In the genomic region with DNA sequence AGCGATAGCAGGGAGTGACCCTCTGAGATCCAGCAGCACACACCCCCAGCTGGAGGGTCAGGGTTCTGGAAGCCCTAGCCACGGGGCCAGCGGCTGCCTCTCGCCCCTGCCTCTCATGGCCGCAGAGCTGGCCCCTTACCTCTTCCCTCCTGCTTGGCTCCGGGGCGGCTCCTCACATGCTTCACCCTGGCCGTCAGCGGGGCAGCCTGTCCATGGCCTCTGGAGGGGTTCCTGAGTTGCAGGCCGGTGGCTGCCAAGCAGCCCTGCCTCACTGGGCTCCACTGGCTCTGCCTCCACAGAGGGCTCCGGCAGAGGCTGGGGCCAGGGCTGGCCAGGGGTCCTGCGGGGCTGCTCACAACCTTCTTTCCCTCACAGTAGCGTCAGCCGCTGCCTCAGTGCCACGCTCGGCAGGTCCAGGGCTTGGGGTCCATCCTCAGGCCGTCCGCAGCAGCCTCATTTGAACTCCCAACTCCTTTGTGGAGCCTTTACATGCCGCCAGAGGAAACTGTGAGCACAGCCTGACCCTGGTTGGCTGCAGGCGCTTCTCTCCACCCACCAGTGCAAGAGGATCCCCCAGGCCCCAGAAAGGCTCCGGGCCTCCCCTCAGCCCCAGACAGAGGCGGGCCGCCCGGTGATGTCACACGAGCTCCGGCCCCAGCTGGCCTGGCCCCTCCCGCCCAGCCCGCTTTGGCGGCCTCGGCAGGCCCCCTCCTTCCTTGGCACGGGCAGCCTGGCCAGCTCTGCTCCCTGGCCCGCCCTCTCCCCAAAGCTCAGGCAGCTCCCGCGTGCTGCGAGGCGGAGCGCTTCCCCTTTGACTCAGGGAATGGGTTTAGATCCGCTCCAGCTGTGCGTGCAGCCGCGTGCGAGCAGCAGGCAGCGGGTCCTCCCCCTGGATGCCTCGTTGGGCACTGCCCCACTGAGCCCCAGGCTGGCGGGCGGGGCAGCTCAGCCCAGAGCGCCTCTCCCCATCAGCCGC, we compare ENCODE assay signal across 1 cellular context.
TF ChIP-seq lines count a peak whose summit lies in the region.

A gene with protein sequence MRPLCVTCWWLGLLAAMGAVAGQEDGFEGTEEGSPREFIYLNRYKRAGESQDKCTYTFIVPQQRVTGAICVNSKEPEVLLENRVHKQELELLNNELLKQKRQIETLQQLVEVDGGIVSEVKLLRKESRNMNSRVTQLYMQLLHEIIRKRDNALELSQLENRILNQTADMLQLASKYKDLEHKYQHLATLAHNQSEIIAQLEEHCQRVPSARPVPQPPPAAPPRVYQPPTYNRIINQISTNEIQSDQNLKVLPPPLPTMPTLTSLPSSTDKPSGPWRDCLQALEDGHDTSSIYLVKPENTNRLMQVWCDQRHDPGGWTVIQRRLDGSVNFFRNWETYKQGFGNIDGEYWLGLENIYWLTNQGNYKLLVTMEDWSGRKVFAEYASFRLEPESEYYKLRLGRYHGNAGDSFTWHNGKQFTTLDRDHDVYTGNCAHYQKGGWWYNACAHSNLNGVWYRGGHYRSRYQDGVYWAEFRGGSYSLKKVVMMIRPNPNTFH (minus strand): TSS at position 460 of the 976 bp plus-strand sequence. CDS start 13,904 bp downstream, outside the sequence.

TF ChIP-seq in IMR-90, 13 proteins besides CTCF, POLR2A, EP300 and RAD21:
- TF ChIP-seq, protein P1, sequence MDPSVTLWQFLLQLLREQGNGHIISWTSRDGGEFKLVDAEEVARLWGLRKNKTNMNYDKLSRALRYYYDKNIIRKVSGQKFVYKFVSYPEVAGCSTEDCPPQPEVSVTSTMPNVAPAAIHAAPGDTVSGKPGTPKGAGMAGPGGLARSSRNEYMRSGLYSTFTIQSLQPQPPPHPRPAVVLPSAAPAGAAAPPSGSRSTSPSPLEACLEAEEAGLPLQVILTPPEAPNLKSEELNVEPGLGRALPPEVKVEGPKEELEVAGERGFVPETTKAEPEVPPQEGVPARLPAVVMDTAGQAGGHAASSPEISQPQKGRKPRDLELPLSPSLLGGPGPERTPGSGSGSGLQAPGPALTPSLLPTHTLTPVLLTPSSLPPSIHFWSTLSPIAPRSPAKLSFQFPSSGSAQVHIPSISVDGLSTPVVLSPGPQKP (IDR thresholded peaks at IDR 0.05; ENCODE audit: borderline replicate concordance, low read depth, low read length) = no peak
- TF ChIP-seq RFX5 (IDR thresholded peaks at IDR 0.05; ENCODE audit: low read depth, low read length) = no peak
- TF ChIP-seq SMC3 (IDR thresholded peaks at IDR 0.05; ENCODE audit: low read depth, low read length) = no peak; the same call in 1 of the 2 replicates
- peak; percentile 77; the same call in 1 of the 2 replicates for TF ChIP-seq CHD1 (IDR thresholded peaks at IDR 0.05; ENCODE audit: low read depth, low read length)
- TF ChIP-seq FOS (IDR thresholded peaks at IDR 0.05; ENCODE audit: low read depth, low read length) = peak; percentile 41
- TF ChIP-seq NFE2L2 (IDR thresholded peaks at IDR 0.05; ENCODE audit: low read depth, low read length) = no peak
- 0 out of 2 replicates have a peak, but pooled peaks have one; percentile 63 for TF ChIP-seq MXI1 (IDR thresholded peaks at IDR 0.05; ENCODE audit: borderline replicate concordance, low read depth, low read length)
- no peak for TF ChIP-seq CEBPB (IDR thresholded peaks at IDR 0.05; ENCODE audit: low read depth, low read length)
- TF ChIP-seq MAFK (IDR thresholded peaks at IDR 0.05; ENCODE audit: low read depth, low read length) = no peak
- peak; percentile 95 for TF ChIP-seq BHLHE40 (IDR thresholded peaks at IDR 0.05; ENCODE audit: low read depth, low read length)
- TF ChIP-seq MAZ (IDR thresholded peaks at IDR 0.05; ENCODE audit: borderline replicate concordance, low read depth, low read length) = peak; percentile 96; the same call in 1 of the 2 replicates
- TF ChIP-seq RCOR1 (IDR thresholded peaks at IDR 0.05; ENCODE audit: insufficient replicate concordance, low read length) = no peak
- TF ChIP-seq, protein P2, sequence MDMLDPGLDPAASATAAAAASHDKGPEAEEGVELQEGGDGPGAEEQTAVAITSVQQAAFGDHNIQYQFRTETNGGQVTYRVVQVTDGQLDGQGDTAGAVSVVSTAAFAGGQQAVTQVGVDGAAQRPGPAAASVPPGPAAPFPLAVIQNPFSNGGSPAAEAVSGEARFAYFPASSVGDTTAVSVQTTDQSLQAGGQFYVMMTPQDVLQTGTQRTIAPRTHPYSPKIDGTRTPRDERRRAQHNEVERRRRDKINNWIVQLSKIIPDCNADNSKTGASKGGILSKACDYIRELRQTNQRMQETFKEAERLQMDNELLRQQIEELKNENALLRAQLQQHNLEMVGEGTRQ (IDR thresholded peaks at IDR 0.05; ENCODE audit: low read depth, low read length) = no peak
